Comparison of ENCODE assay signal across 7 cellular contexts in the genomic region with DNA sequence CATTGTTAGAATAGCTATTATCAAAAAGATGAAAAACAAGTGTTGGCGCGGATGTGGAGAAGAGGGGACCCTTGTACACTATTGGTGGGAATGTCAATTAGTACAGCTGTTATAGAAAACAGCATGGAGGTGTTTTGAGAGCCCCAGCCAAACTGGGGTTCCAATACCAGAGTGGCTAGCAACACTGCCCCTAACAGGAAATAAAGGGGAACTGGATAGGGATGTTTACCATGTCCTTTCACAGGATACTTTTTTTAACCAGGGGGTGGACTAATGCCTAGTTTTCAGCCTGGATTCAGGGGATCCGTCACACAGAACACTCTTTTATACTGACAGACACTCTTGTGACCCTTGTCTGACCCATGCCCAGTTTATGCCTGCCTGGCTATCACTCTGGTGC. TPM values are rescaled to one million over a fixed set of nuclear protein-coding genes. Genes with fewer than 3 reads are reported as not detected.
DNase-seq lines count a peak whose midpoint lies in the region; ATAC-seq and TF ChIP-seq lines count a peak whose summit lies in the region.
"Had no signal": no experiment of that assay in that cellular context is flagged by ENCODE, and none has a peak within 500 bp of the region (broad histone marks: within the 10 kb centered on the region; RNA-seq: fewer than 3 reads in every experiment).

No MANE protein-coding gene starts in this region.

- intact Hi-C loops in mucosa of descending colon (cut with DNase I, micrococcal nuclease) = no loop called here

- no peak for TF ChIP-seq POLR2A in NB4 (IDR thresholded peaks at IDR 0.05; ENCODE audit: extremely low read depth, insufficient read length)

- H3K4me1 ChIP-seq in mucosa of descending colon (ENCODE audit: low read depth) = peaks cover 17% of the 10 kb centered on the region

- no peaks in the 10 kb centered on the region for H3K36me3 ChIP-seq in mucosa of descending colon (ENCODE audit: low read depth)

- peaks cover 2% of the 10 kb centered on the region for H3K9me3 ChIP-seq in mucosa of descending colon

- TF ChIP-seq CTCF in NB4 (IDR thresholded peaks at IDR 0.05; ENCODE audit: low read depth, low read length) = peak; percentile 40
- TF ChIP-seq CTCF in mucosa of descending colon (IDR thresholded peaks at IDR 0.05) = no peak

- H3K4me3 ChIP-seq in NB4 (ENCODE audit: low read depth, low read length) (no peak overlapping the region), mucosa of descending colon (no peak overlapping the region)

- DNase-seq in NB4 (ENCODE audit: low read depth) (peak; percentile 47), mucosa of descending colon (no peak)
- DNase-seq in stimulated activated CD8-positive, alpha-beta memory T cell treated with anti-CD3 and anti-CD28 coated beads, Interleukin-4, amount 100 ng/mL, for 48 hours = no peak
- DNase-seq: MV-4-11 had no signal

- ATAC-seq in mucosa of descending colon = peak; percentile 8
- no peak for ATAC-seq in GM19324 (IDR thresholded peaks at IDR 0.05; ENCODE audit: low FRiP score, unreplicated experiment)
- ATAC-seq: Right ventricle myocardium inferior had no signal

RNA-seq across cellular contexts. Expression of a gene that starts 6.9 kb away (rescaled TPM):
- 100 to 1,000 TPM; 193 to 363 (median 355) TPM for total RNA-seq in mucosa of descending colon

RNA-seq across cellular contexts. Expression of a gene that starts 28.4 kb away (rescaled TPM):
- 10 to 100 TPM; 16.2 to 49.4 (median 46.6) TPM for total RNA-seq in mucosa of descending colon

RNA-seq across cellular contexts. Expression of a gene that starts 31.8 kb away (rescaled TPM):
- total RNA-seq in mucosa of descending colon = 10 to 100 TPM; 26.1 to 39.5 (median 33.4) TPM

RNA-seq across cellular contexts. Expression of a gene that starts 34.5 kb away (rescaled TPM):
- total RNA-seq in mucosa of descending colon = not detected
- total RNA-seq: activated T-helper 1 cell treated with anti-CD3 and anti-CD28 coated beads, Interleukin-12 subunit alpha, Interleukin-12 subunit beta, Interleukin-2, Interleukin-4 antibody, amounts not matched to agents 30 ng/mL and 10 ng/mL and 1 ng/mL, durations not matched to agents 14 hours and 24 hours and 36 hours; Right ventricle myocardium inferior had no signal

RNA-seq across cellular contexts. Expression of a gene that starts 59.6 kb away (rescaled TPM):
- total RNA-seq in mucosa of descending colon = not detected
- total RNA-seq: activated T-helper 1 cell treated with anti-CD3 and anti-CD28 coated beads, Interleukin-12 subunit alpha, Interleukin-12 subunit beta, Interleukin-2, Interleukin-4 antibody, amounts not matched to agents 30 ng/mL and 10 ng/mL and 1 ng/mL, durations not matched to agents 14 hours and 24 hours and 36 hours; Right ventricle myocardium inferior had no signal
